1 cellular context compared by ENCODE assay signal in the genomic region with DNA sequence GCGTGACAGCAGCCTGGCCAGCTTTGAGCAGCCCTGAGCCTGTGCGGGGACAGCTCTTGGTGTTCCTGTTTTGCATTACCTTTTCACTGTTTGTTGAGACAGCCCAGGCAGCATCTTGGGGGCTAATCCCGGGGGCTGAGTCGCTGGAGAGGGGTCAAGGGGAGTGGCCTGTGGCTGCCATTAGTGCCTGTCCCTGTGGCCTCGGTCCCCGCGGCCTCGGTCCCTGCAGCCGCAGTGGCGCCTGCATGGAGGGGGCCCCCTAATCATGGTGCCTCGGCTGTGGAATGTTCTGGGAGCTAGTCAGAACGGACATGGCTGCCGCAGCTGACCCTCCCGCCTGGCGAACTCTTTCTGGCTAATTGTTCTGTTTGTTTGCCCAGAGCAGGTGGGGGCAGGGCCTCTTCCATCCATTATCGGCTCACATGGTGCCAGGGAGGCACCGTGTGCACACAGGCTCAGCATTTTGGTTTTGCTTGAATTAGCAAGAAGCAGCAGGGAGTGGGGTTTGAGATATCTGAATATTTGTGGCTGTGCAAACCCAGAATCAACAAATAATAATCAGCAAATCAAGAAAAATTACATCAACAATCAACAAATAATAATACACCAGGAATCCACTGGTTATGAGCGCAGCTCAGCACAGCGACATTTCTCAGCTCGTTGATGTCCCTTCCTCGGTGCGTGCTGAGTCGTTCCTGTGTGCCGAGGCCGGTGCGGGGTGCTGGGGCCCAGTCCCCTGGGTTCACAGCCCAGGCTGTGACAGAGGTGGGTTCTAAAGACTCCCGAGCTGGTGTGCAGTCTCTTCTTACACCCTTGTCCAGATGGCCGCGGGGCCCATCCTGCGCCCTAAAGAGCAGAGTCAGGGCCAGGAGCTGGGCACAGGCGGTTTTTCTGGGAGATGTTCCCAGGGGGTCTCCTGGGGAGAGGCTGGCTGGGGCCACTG.
TF ChIP-seq lines count a peak whose summit lies in the region.

No MANE protein-coding gene starts in this region.

TF ChIP-seq in GM23338, 12 proteins besides CTCF, POLR2A, EP300 and RAD21 (continued from another document):
- TF ChIP-seq, protein P1, sequence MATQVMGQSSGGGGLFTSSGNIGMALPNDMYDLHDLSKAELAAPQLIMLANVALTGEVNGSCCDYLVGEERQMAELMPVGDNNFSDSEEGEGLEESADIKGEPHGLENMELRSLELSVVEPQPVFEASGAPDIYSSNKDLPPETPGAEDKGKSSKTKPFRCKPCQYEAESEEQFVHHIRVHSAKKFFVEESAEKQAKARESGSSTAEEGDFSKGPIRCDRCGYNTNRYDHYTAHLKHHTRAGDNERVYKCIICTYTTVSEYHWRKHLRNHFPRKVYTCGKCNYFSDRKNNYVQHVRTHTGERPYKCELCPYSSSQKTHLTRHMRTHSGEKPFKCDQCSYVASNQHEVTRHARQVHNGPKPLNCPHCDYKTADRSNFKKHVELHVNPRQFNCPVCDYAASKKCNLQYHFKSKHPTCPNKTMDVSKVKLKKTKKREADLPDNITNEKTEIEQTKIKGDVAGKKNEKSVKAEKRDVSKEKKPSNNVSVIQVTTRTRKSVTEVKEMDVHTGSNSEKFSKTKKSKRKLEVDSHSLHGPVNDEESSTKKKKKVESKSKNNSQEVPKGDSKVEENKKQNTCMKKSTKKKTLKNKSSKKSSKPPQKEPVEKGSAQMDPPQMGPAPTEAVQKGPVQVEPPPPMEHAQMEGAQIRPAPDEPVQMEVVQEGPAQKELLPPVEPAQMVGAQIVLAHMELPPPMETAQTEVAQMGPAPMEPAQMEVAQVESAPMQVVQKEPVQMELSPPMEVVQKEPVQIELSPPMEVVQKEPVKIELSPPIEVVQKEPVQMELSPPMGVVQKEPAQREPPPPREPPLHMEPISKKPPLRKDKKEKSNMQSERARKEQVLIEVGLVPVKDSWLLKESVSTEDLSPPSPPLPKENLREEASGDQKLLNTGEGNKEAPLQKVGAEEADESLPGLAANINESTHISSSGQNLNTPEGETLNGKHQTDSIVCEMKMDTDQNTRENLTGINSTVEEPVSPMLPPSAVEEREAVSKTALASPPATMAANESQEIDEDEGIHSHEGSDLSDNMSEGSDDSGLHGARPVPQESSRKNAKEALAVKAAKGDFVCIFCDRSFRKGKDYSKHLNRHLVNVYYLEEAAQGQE (IDR thresholded peaks at IDR 0.05; ENCODE audit: unreplicated experiment) = no peak
- TF ChIP-seq ZNF331 (CRISPR knock-in tag; IDR thresholded peaks at IDR 0.05; ENCODE audit: low read depth) = no peak
- TF ChIP-seq CREB1 (CRISPR knock-in tag; IDR thresholded peaks at IDR 0.05; ENCODE audit: low read depth) = no peak
- TF ChIP-seq, protein P2, sequence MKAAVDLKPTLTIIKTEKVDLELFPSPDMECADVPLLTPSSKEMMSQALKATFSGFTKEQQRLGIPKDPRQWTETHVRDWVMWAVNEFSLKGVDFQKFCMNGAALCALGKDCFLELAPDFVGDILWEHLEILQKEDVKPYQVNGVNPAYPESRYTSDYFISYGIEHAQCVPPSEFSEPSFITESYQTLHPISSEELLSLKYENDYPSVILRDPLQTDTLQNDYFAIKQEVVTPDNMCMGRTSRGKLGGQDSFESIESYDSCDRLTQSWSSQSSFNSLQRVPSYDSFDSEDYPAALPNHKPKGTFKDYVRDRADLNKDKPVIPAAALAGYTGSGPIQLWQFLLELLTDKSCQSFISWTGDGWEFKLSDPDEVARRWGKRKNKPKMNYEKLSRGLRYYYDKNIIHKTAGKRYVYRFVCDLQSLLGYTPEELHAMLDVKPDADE (IDR thresholded peaks at IDR 0.05) = no peak
- no peak for TF ChIP-seq STAT1 (IDR thresholded peaks at IDR 0.05; ENCODE audit: unreplicated experiment)
- TF ChIP-seq POLR2AphosphoS5 (IDR thresholded peaks at IDR 0.05; ENCODE audit: low read depth) = no peak
- TF ChIP-seq NANOG (IDR thresholded peaks at IDR 0.05; ENCODE audit: borderline replicate concordance) = no peak
- TF ChIP-seq, protein P3, sequence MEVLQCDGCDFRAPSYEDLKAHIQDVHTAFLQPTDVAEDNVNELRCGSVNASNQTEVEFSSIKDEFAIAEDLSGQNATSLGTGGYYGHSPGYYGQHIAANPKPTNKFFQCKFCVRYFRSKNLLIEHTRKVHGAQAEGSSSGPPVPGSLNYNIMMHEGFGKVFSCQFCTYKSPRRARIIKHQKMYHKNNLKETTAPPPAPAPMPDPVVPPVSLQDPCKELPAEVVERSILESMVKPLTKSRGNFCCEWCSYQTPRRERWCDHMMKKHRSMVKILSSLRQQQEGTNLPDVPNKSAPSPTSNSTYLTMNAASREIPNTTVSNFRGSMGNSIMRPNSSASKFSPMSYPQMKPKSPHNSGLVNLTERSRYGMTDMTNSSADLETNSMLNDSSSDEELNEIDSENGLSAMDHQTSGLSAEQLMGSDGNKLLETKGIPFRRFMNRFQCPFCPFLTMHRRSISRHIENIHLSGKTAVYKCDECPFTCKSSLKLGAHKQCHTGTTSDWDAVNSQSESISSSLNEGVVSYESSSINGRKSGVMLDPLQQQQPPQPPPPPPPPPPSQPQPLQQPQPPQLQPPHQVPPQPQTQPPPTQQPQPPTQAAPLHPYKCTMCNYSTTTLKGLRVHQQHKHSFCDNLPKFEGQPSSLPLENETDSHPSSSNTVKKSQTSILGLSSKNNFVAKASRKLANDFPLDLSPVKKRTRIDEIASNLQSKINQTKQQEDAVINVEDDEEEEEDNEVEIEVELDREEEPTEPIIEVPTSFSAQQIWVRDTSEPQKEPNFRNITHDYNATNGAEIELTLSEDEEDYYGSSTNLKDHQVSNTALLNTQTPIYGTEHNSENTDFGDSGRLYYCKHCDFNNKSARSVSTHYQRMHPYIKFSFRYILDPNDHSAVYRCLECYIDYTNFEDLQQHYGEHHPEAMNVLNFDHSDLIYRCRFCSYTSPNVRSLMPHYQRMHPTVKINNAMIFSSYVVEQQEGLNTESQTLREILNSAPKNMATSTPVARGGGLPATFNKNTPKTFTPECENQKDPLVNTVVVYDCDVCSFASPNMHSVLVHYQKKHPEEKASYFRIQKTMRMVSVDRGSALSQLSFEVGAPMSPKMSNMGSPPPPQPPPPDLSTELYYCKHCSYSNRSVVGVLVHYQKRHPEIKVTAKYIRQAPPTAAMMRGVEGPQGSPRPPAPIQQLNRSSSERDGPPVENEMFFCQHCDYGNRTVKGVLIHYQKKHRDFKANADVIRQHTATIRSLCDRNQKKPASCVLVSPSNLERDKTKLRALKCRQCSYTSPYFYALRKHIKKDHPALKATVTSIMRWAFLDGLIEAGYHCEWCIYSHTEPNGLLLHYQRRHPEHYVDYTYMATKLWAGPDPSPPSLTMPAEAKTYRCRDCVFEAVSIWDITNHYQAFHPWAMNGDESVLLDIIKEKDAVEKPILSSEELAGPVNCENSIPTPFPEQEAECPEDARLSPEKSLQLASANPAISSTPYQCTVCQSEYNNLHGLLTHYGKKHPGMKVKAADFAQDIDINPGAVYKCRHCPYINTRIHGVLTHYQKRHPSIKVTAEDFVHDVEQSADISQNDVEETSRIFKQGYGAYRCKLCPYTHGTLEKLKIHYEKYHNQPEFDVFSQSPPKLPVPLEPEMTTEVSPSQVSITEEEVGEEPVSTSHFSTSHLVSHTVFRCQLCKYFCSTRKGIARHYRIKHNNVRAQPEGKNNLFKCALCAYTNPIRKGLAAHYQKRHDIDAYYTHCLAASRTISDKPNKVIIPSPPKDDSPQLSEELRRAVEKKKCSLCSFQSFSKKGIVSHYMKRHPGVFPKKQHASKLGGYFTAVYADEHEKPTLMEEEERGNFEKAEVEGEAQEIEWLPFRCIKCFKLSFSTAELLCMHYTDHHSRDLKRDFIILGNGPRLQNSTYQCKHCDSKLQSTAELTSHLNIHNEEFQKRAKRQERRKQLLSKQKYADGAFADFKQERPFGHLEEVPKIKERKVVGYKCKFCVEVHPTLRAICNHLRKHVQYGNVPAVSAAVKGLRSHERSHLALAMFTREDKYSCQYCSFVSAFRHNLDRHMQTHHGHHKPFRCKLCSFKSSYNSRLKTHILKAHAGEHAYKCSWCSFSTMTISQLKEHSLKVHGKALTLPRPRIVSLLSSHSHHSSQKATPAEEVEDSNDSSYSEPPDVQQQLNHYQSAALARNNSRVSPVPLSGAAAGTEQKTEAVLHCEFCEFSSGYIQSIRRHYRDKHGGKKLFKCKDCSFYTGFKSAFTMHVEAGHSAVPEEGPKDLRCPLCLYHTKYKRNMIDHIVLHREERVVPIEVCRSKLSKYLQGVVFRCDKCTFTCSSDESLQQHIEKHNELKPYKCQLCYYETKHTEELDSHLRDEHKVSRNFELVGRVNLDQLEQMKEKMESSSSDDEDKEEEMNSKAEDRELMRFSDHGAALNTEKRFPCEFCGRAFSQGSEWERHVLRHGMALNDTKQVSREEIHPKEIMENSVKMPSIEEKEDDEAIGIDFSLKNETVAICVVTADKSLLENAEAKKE (CRISPR knock-in tag; IDR thresholded peaks at IDR 0.05) = no peak
- no peak for TF ChIP-seq EZH2 (IDR thresholded peaks at IDR 0.05; ENCODE audit: low read depth, unreplicated experiment)
- TF ChIP-seq JUNB (IDR thresholded peaks at IDR 0.05; ENCODE audit: unreplicated experiment) = no peak
